In the genomic region with DNA sequence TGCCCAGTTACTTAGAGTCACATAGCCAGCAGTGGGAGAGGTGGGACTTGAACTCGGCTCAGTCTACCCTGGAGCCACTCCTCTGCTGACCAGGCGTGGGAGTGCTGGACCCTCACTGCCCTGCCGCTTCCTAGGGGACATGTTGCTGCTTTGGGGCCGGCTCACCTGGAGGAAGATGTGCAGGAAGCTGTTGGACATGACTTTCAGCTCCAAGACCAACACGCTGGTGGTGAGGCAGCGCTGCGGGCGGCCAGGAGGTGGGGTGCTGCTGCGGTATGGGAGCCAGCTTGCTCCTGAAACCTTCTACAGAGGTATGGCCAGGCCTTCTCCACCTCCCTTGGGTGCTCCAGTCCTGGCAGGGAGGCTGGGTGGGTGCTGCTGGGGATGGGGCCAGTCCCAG, we compare ENCODE assay signal across 19 cellular contexts. TPM values are rescaled to one million over a fixed set of nuclear protein-coding genes. Genes with fewer than 3 reads are reported as not detected.
DNase-seq lines count a peak whose midpoint lies in the region; ATAC-seq and TF ChIP-seq lines count a peak whose summit lies in the region.
"Had no signal": no experiment of that assay in that cellular context is flagged by ENCODE, and none has a peak within 500 bp of the region (broad histone marks: within the 10 kb centered on the region; RNA-seq: fewer than 3 reads in every experiment).

No MANE protein-coding gene starts in this region.

- intact Hi-C loops in Right ventricle myocardium superior (cut with DNase I): no loop called here

- H3K79me2 ChIP-seq in GM23338 (replicated peaks; ENCODE audit: insufficient read depth) (peaks cover 4% of the 10 kb centered on the region; the same call in 1 of the 2 replicates), OCI-LY3 (ENCODE audit: low read length) (no peaks in the 10 kb centered on the region)

- DNase-seq in BE2C (no peak), GM23338 (ENCODE audit: low spot score) (peak; percentile 41), fibroblast of pulmonary artery (ENCODE audit: low read depth) (no peak), Right ventricle myocardium superior (no peak), right atrium auricular region (ENCODE audit: low spot score) (no peak), NK-92 (lab: John Stamatoyannopoulos, UW; ENCODE audit: unreplicated experiment) (no peak)
- DNase-seq in activated CD4-positive, CD25-positive, alpha-beta regulatory T cell treated with anti-CD3 and anti-CD28 coated beads, Interleukin-2, amount 50 U/mL, for 72 hours: no peak
- DNase-seq: activated CD4-positive, alpha-beta T cell treated with anti-CD3 and anti-CD28 coated beads for 1 hour; CD8-positive, alpha-beta memory T cell; NCI-H2081 treated with DMSO at 0.1 percent for 48 hours; NCI-H510A; nucleus accumbens; PC-9; stimulated activated naive CD8-positive, alpha-beta T cell treated with anti-CD3 and anti-CD28 coated beads, Interleukin-15, amount 100 ng/mL, for 72 hours; trophoblast cell had no signal

- H3K4me1 ChIP-seq in BE2C: peaks cover 8% of the 10 kb centered on the region; the same call in 1 of the 2 replicates
- peaks cover 15% of the 10 kb centered on the region; the same call in 1 of the 2 replicates for H3K4me1 ChIP-seq in GM23338 (ENCODE audit: insufficient read depth)
- H3K4me1 ChIP-seq in OCI-LY3 (ENCODE audit: low read length): peaks cover 12% of the 10 kb centered on the region
- peaks cover 0 to 19% of the 10 kb centered on the region in 2 donors for H3K4me1 ChIP-seq in right atrium auricular region

- H3K4me3 ChIP-seq in BE2C (ENCODE audit: low read depth, low read length) (no peak overlapping the region), GM23338 (no peak overlapping the region), OCI-LY3 (ENCODE audit: low read length) (no peak overlapping the region), fibroblast of pulmonary artery (replicated peaks; ENCODE audit: low read depth, low read length) (no peak overlapping the region), right atrium auricular region (no peak overlapping the region)
- H3K4me3 ChIP-seq: esophagus muscularis mucosa, PC-9, SJSA1 had no signal

- H3F3A ChIP-seq in GM23338 (replicated peaks; ENCODE audit: low read depth): no peaks in the 10 kb centered on the region

- H3K4me1 Mint-ChIP-seq in GM23338: peaks cover 11% of the 10 kb centered on the region; the same call in 2 of the 3 replicates

- H3K4me3 Mint-ChIP-seq in GM23338: no peak overlapping the region
- H3K4me3 Mint-ChIP-seq: CD8-positive, alpha-beta memory T cell; stimulated activated naive CD8-positive, alpha-beta T cell treated with anti-CD3 and anti-CD28 coated beads, Interleukin-15, amount 100 ng/mL, for 72 hours had no signal

- H3K4me2 ChIP-seq in GM23338 (no peak overlapping the region), OCI-LY3 (ENCODE audit: low read length) (no peak overlapping the region)
- H3K4me2 ChIP-seq: PC-9 had no signal

- H4K20me1 ChIP-seq in GM23338 (replicated peaks; ENCODE audit: insufficient read depth) (no peaks in the 10 kb centered on the region), OCI-LY3 (ENCODE audit: insufficient read depth, low read length) (no peaks in the 10 kb centered on the region)

- no peaks in the 10 kb centered on the region for H3K9me2 ChIP-seq in GM23338 (ENCODE audit: insufficient read depth)

- no peaks in the 10 kb centered on the region for H3K36me3 ChIP-seq in BE2C
- no peaks in the 10 kb centered on the region for H3K36me3 ChIP-seq in GM23338 (ENCODE audit: insufficient read depth)
- H3K36me3 ChIP-seq in OCI-LY3 (replicated peaks; ENCODE audit: low read depth, low read length): no peaks in the 10 kb centered on the region
- no peaks in the 10 kb centered on the region for H3K36me3 ChIP-seq in right atrium auricular region
- H3K36me3 ChIP-seq: SJSA1 had no signal

- no peak overlapping the region for H2AFZ ChIP-seq in GM23338
- no peak overlapping the region for H2AFZ ChIP-seq in OCI-LY3 (ENCODE audit: low read depth, low read length)
- H2AFZ ChIP-seq: PC-9 had no signal

- H3K27ac ChIP-seq in GM23338 (ENCODE audit: low read depth) (no peak overlapping the region), OCI-LY3 (ENCODE audit: low read length) (no peak overlapping the region), right atrium auricular region (no peak overlapping the region)
- H3K27ac ChIP-seq: esophagus muscularis mucosa, PC-9, SJSA1 had no signal

- peaks cover 9% of the 10 kb centered on the region for H3K27me3 Mint-ChIP-seq in GM23338 (ENCODE audit: insufficient read depth, low read depth, poor library complexity)
- H3K27me3 Mint-ChIP-seq: stimulated activated naive CD8-positive, alpha-beta T cell treated with anti-CD3 and anti-CD28 coated beads, Interleukin-15, amount 100 ng/mL, for 72 hours had no signal

- H3K27me3 ChIP-seq in BE2C: no peaks in the 10 kb centered on the region
- H3K27me3 ChIP-seq in GM23338 (ENCODE audit: insufficient read depth): no peaks in the 10 kb centered on the region
- H3K27me3 ChIP-seq in OCI-LY3 (ENCODE audit: low read depth, low read length): peaks cover 22% of the 10 kb centered on the region
- H3K27me3 ChIP-seq in right atrium auricular region: no peaks in the 10 kb centered on the region
- H3K27me3 ChIP-seq: esophagus muscularis mucosa, SJSA1 had no signal

- H3K9me3 ChIP-seq in BE2C (no peaks in the 10 kb centered on the region), OCI-LY3 (ENCODE audit: insufficient read depth, low read length) (no peaks in the 10 kb centered on the region), right atrium auricular region (no peaks in the 10 kb centered on the region)
- H3K9me3 ChIP-seq: esophagus muscularis mucosa, SJSA1 had no signal

- TF ChIP-seq CTCF in BE2C (IDR thresholded peaks at IDR 0.05; ENCODE audit: low read depth, low read length): peak; percentile 23; the same call in 1 of the 2 replicates
- TF ChIP-seq CTCF in GM23338 (conservative IDR thresholded peaks at IDR 0.05; ENCODE audit: low read depth in 2 of 2): peak; percentile 33 to 47
- peak; percentile 32 for TF ChIP-seq CTCF in OCI-LY3 (IDR thresholded peaks at IDR 0.05; ENCODE audit: low read depth, low read length)
- TF ChIP-seq CTCF in fibroblast of pulmonary artery (IDR thresholded peaks at IDR 0.05; ENCODE audit: low read length, missing control alignments): peak; percentile 5
- no peak for TF ChIP-seq CTCF in right atrium auricular region (IDR thresholded peaks at IDR 0.05)

- no peaks in the 10 kb centered on the region for H3K9me3 Mint-ChIP-seq in GM23338
- H3K9me3 Mint-ChIP-seq: CD8-positive, alpha-beta memory T cell; stimulated activated naive CD8-positive, alpha-beta T cell treated with anti-CD3 and anti-CD28 coated beads, Interleukin-15, amount 100 ng/mL, for 72 hours had no signal

- H3K9ac ChIP-seq in OCI-LY3 (ENCODE audit: low read length): no peak overlapping the region

- H3K36me3 Mint-ChIP-seq in GM23338 (ENCODE audit: low read depth): no peaks in the 10 kb centered on the region

- ATAC-seq in GM23338: no peak
- ATAC-seq in Right ventricle myocardium superior (ENCODE audit: poor library complexity): no peak
- ATAC-seq: right cardiac atrium; stimulated activated naive CD8-positive, alpha-beta T cell treated with anti-CD3 and anti-CD28 coated beads, Interleukin-15, amount 100 ng/mL, for 72 hours had no signal

- H3K27ac Mint-ChIP-seq in GM23338: no peak overlapping the region
- H3K27ac Mint-ChIP-seq: CD8-positive, alpha-beta memory T cell; stimulated activated naive CD8-positive, alpha-beta T cell treated with anti-CD3 and anti-CD28 coated beads, Interleukin-15, amount 100 ng/mL, for 72 hours had no signal

TF ChIP-seq in GM23338, 12 proteins besides CTCF, POLR2A, EP300 and RAD21 (continues in another document):
- TF ChIP-seq EZH2 (IDR thresholded peaks at IDR 0.05; ENCODE audit: low read depth, unreplicated experiment) (no peak), NANOG (IDR thresholded peaks at IDR 0.05; ENCODE audit: borderline replicate concordance) (no peak), STAT1 (IDR thresholded peaks at IDR 0.05; ENCODE audit: unreplicated experiment) (no peak), JUNB (IDR thresholded peaks at IDR 0.05; ENCODE audit: unreplicated experiment) (no peak), ZNF114 (CRISPR knock-in tag; IDR thresholded peaks at IDR 0.05) (no peak), ZNF331 (CRISPR knock-in tag; IDR thresholded peaks at IDR 0.05; ENCODE audit: low read depth) (no peak), CREB1 (CRISPR knock-in tag; IDR thresholded peaks at IDR 0.05; ENCODE audit: low read depth) (no peak), POLR2AphosphoS5 (IDR thresholded peaks at IDR 0.05; ENCODE audit: low read depth) (no peak), EZH2phosphoT487 (IDR thresholded peaks at IDR 0.05; ENCODE audit: unreplicated experiment) (no peak)
- TF ChIP-seq, protein P1, sequence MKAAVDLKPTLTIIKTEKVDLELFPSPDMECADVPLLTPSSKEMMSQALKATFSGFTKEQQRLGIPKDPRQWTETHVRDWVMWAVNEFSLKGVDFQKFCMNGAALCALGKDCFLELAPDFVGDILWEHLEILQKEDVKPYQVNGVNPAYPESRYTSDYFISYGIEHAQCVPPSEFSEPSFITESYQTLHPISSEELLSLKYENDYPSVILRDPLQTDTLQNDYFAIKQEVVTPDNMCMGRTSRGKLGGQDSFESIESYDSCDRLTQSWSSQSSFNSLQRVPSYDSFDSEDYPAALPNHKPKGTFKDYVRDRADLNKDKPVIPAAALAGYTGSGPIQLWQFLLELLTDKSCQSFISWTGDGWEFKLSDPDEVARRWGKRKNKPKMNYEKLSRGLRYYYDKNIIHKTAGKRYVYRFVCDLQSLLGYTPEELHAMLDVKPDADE (IDR thresholded peaks at IDR 0.05): no peak

RNA-seq across cellular contexts. Expression of a gene that starts 3.4 kb away (rescaled TPM):
- 29.3 TPM for polyA plus RNA-seq in BE2C (2012; ENCODE audit: insufficient read depth, insufficient read length, low read depth)
- 12.0 and 18.2 TPM in 2 replicates for total RNA-seq in GM23338 (2014; rRNA removed; shearing (Covaris generic))
- 4.5 and 5.8 TPM in 2 replicates for polyA plus RNA-seq in GM23338 (2016; fragmentation: Nextera tagmentation; extraction: Ambion mirVana)
- total RNA-seq in Right ventricle myocardium superior: 12.9 TPM
- total RNA-seq in right atrium auricular region: 10 to 100 TPM; 11.9 to 12.4 TPM

RNA-seq across cellular contexts. Expression of a gene that starts 22.5 kb away (rescaled TPM):
- polyA plus RNA-seq in BE2C (2012; ENCODE audit: insufficient read depth, insufficient read length, low read depth): 33.4 TPM
- total RNA-seq in GM23338 (2014; rRNA removed; shearing (Covaris generic)): 30.9 and 39.3 TPM in 2 replicates
- 17.5 and 17.6 TPM in 2 replicates for polyA plus RNA-seq in GM23338 (2016; fragmentation: Nextera tagmentation; extraction: Ambion mirVana)
- total RNA-seq in Right ventricle myocardium superior: 2.9 TPM
- total RNA-seq in right atrium auricular region: 1 to 10 TPM; 4.3 to 5.2 TPM

RNA-seq across cellular contexts. Expression of a gene that starts 34.2 kb away (rescaled TPM):
- 6.1 TPM for polyA plus RNA-seq in BE2C (2012; ENCODE audit: insufficient read depth, insufficient read length, low read depth)
- 3.1 and 6.0 TPM in 2 replicates for total RNA-seq in GM23338 (2014; rRNA removed; shearing (Covaris generic))
- polyA plus RNA-seq in GM23338 (2016; fragmentation: Nextera tagmentation; extraction: Ambion mirVana): 4.4 and 6.0 TPM in 2 replicates
- total RNA-seq in Right ventricle myocardium superior (2.8 TPM), right atrium auricular region (1 to 10 TPM; 2.0 to 2.4 TPM)

RNA-seq across cellular contexts. Expression of a gene that starts 38.6 kb away (rescaled TPM):
- 63.9 TPM for polyA plus RNA-seq in BE2C (2012; ENCODE audit: insufficient read depth, insufficient read length, low read depth)
- 34.3 and 36.3 TPM in 2 replicates for total RNA-seq in GM23338 (2014; rRNA removed; shearing (Covaris generic))
- polyA plus RNA-seq in GM23338 (2016; fragmentation: Nextera tagmentation; extraction: Ambion mirVana): 31.1 and 38.1 TPM in 2 replicates
- total RNA-seq in Right ventricle myocardium superior: 18.0 TPM
- 10 to 100 TPM; 13.4 to 13.8 TPM for total RNA-seq in right atrium auricular region

Comparison
In these comparisons a context has a peak if more than half of its experiments do, and no peak if none do; other contexts are left out.
1. CTCF ChIP-seq: peak in BE2C (single experiment), GM23338 (2 of 2), OCI-LY3 (single experiment) and fibroblast of pulmonary artery (single experiment); none in right atrium auricular region (0 of 2).